Comparison of ENCODE assay signal across 1 cellular context in genomic region chr19:4694211-4694987, GRCh38.
A peak's percentile ranks its signal among the peaks of the same experiment; 100 is the strongest.
TF ChIP-seq lines count a peak whose summit lies in the region.

No MANE protein-coding gene starts in this region.

TF ChIP-seq in endothelial cell of umbilical vein, 7 proteins besides CTCF, POLR2A, EP300 and RAD21:
- TF ChIP-seq MYC (IDR thresholded peaks at IDR 0.05; ENCODE audit: low read depth, low read length) (no peak), JUN (IDR thresholded peaks at IDR 0.05; ENCODE audit: borderline replicate concordance, insufficient read depth, insufficient read length, low read depth) (no peak), GATA2 (IDR thresholded peaks at IDR 0.05; ENCODE audit: insufficient read depth, insufficient read length, low read depth, low read length) (no peak), MAX (IDR thresholded peaks at IDR 0.05; ENCODE audit: insufficient read depth, insufficient read length) (peak; percentile 71), POLR2AphosphoS5 (IDR thresholded peaks at IDR 0.05; ENCODE audit: insufficient read depth, low read depth, low read length) (no peak)
